27 cellular contexts compared by ENCODE assay signal in genomic region chr2:172863341-172863740, GRCh38.
"Had no signal": no experiment of that assay in that cellular context is flagged by ENCODE, and none has a peak within 500 bp of the region (broad histone marks: within the 10 kb centered on the region; RNA-seq: fewer than 3 reads in every experiment).

No MANE protein-coding gene starts in this region.

- H3K4me3 ChIP-seq: hepatocyte, lower lobe of right lung, neural progenitor cell, psoas muscle, skin epidermis, stomach, testis, thyroid gland, transverse colon, upper lobe of left lung, vagina had no signal

- DNase-seq: islet precursor cell; left ventricle myocardium superior; lower lobe of right lung; mesendoderm; naive B cell; natural killer cell; nephron progenitor cell; occipital lobe; psoas muscle; stimulated activated CD4-positive, alpha-beta T cell treated with anti-CD3 and anti-CD28 coated beads, Interleukin-12 subunit alpha, Interleukin-12 subunit beta, amount 100 ng/mL, for 4 hours; stimulated activated CD4-positive, alpha-beta T cell treated with anti-CD3 and anti-CD28 coated beads, Interleukin-15, amount 100 ng/mL, for 24 hours; stimulated activated CD4-positive, alpha-beta T cell treated with anti-CD3 and anti-CD28 coated beads, Interleukin-2, amount 100 ng/mL, for 24 hours; stimulated activated CD4-positive, alpha-beta T cell treated with anti-CD3 and anti-CD28 coated beads, Interleukin-4, amount 100 ng/mL, for 1 hour; stimulated activated naive B cell treated with anti-CD40 and anti-IgM and Interleukin-4, amounts not matched to agents 10 μg/mL and 1 μg/mL and 100 μg/mL, for 72 hours; stimulated activated naive CD8-positive, alpha-beta T cell treated with anti-CD3 and anti-CD28 coated beads, Interleukin-15, Interleukin-2, amounts not matched to agents 100 U/mL and 50 U/mL, for 24 hours; stomach; testis; thyroid gland; transverse colon; upper lobe of left lung had no signal

- ATAC-seq: left ventricle myocardium superior; lower lobe of right lung; natural killer cell; psoas muscle; sciatic nerve; stimulated activated naive B cell treated with anti-CD40 and anti-IgM and Interleukin-4, amounts not matched to agents 10 μg/mL and 1 μg/mL and 100 μg/mL, for 72 hours; stimulated activated naive CD8-positive, alpha-beta T cell treated with anti-CD3 and anti-CD28 coated beads, Interleukin-15, Interleukin-2, amounts not matched to agents 100 U/mL and 50 U/mL, for 24 hours had no signal

- H3K4me1 ChIP-seq: neural progenitor cell, testis had no signal

- H3K36me3 ChIP-seq: lower lobe of right lung, neural progenitor cell, neutrophil, stomach, thyroid gland, transverse colon, upper lobe of left lung, vagina had no signal

- H3K27me3 ChIP-seq: hepatocyte, neural progenitor cell, testis, thyroid gland, upper lobe of left lung, vagina had no signal

- H3K27ac ChIP-seq: hepatocyte, lower lobe of right lung, neural progenitor cell, neutrophil, parathyroid adenoma, psoas muscle, skin epidermis, stomach, testis, thyroid gland, transverse colon, vagina had no signal

- H3K9me3 ChIP-seq: lower lobe of right lung, neutrophil, psoas muscle, stomach, testis, thyroid gland, transverse colon, upper lobe of left lung, vagina had no signal
